ENCODE assay signal across 14 cellular contexts in genomic region chr17:10787306-10788020, GRCh38. TPM values are rescaled to one million over a fixed set of nuclear protein-coding genes. Genes with fewer than 3 reads are reported as not detected.
A peak's percentile ranks its signal among the peaks of the same experiment; 100 is the strongest.
DNase-seq lines count a peak whose midpoint lies in the region; ATAC-seq, FAIRE-seq and TF ChIP-seq lines count a peak whose summit lies in the region.
"Had no signal": no experiment of that assay in that cellular context is flagged by ENCODE, and none has a peak within 500 bp of the region (broad histone marks: within the 10 kb centered on the region; RNA-seq: fewer than 3 reads in every experiment).

No MANE protein-coding gene starts in this region.

- H2AFZ ChIP-seq in H9 (ENCODE audit: low read length) (no peak overlapping the region), Loucy (ENCODE audit: low read length) (peak overlapping the region; percentile 13; the same call in 1 of the 2 replicates), mesenchymal stem cell (ENCODE audit: low read depth, low read length) (no peak overlapping the region)

- in situ Hi-C loops in transverse colon (cut with MboI; ENCODE audit: low pct_ligation_motif_present in 1 of 4, low pct_unique_long_range_greater_than_20kb in 1 of 4, low sequenced_read_pairs in 3 of 4): no loop called here

- no peaks in the 10 kb centered on the region for H3K79me1 ChIP-seq in H9 (ENCODE audit: insufficient read depth, low read depth, low read length, poor library complexity, severe bottlenecking)
- no peaks in the 10 kb centered on the region for H3K79me1 ChIP-seq in mesenchymal stem cell (replicated peaks; ENCODE audit: low read length, poor library complexity, severe bottlenecking)

- H3K4ac ChIP-seq in H9 (ENCODE audit: low read depth, low read length) (no peak overlapping the region), mesenchymal stem cell (ENCODE audit: low read depth in 1 of 2, low read length in 2 of 2) (no peak overlapping the region)

- no peak overlapping the region for H3K4me2 ChIP-seq in H9 (ENCODE audit: insufficient read depth, insufficient read length, low read length)
- no peak overlapping the region for H3K4me2 ChIP-seq in Loucy (ENCODE audit: low read depth, low read length, poor library complexity, severe bottlenecking)
- H3K4me2 ChIP-seq in mesenchymal stem cell (ENCODE audit: low read length, poor library complexity, severe bottlenecking): no peak overlapping the region
- H3K4me2 ChIP-seq: A549 had no signal

- peak overlapping the region in 2 of 3 experiments; percentile 42 to 47; a peak in 2 of 7 replicates for H3K27ac Mint-ChIP-seq in H9
- H3K27ac Mint-ChIP-seq: CD8-positive, alpha-beta memory T cell had no signal

- no peak for DNase-seq in H9
- DNase-seq in mesenchymal stem cell: no peak
- no peak for DNase-seq in transverse colon
- no peak for DNase-seq in pancreas
- no peak for DNase-seq in GM10266 (ENCODE audit: extremely low spot score)
- DNase-seq: Caco-2; CD8-positive, alpha-beta memory T cell; DMS53; GF-D8; H7 had no signal

- H3K4me3 Mint-ChIP-seq in H9: no peak overlapping the region
- H3K4me3 Mint-ChIP-seq: CD14-positive monocyte; CD8-positive, alpha-beta memory T cell had no signal

- no peak for ATAC-seq in pancreas
- ATAC-seq: A549 had no signal

- H3K9ac ChIP-seq in H9 (ENCODE audit: extremely low read depth, insufficient read length, low read length): no peak overlapping the region
- no peak overlapping the region for H3K9ac ChIP-seq in Loucy (ENCODE audit: low read depth, low read length, poor library complexity, severe bottlenecking)
- H3K9ac ChIP-seq in mesenchymal stem cell (ENCODE audit: low read length): no peak overlapping the region

- no peaks in the 10 kb centered on the region for H3K9me2 ChIP-seq in Loucy (replicated peaks; ENCODE audit: low read depth, low read length)

- H3K23ac ChIP-seq in H9 (ENCODE audit: insufficient read length, low read depth, low read length): no peak overlapping the region
- no peak overlapping the region for H3K23ac ChIP-seq in mesenchymal stem cell (ENCODE audit: low read length in 2 of 2)

- H3K4me1 Mint-ChIP-seq in H9: peaks cover 61 to 62% of the 10 kb centered on the region in 2 experiments
- H3K4me1 Mint-ChIP-seq: CD8-positive, alpha-beta memory T cell had no signal

- no peaks in the 10 kb centered on the region for H3K23me2 ChIP-seq in H9 (ENCODE audit: insufficient read length, low read depth, low read length, poor library complexity, severe bottlenecking)

- H3K36me3 ChIP-seq in Loucy (ENCODE audit: insufficient read depth, low read length) (no peaks in the 10 kb centered on the region), mesenchymal stem cell (ENCODE audit: control insufficient read depth in 1 of 2, insufficient read depth in 2 of 2, low read depth in 1 of 2, low read length in 2 of 2) (no peaks in the 10 kb centered on the region), transverse colon (no peaks in the 10 kb centered on the region), pancreas (no peaks in the 10 kb centered on the region)

- H3K14ac ChIP-seq in H9 (ENCODE audit: insufficient read depth, low read length): no peak overlapping the region; the same call in 1 of the 2 replicates
- H3K14ac ChIP-seq in mesenchymal stem cell (ENCODE audit: low read length in 2 of 2): no peak overlapping the region

- H2BK15ac ChIP-seq in H9 (ENCODE audit: low read depth, low read length) (no peak overlapping the region), mesenchymal stem cell (ENCODE audit: low read depth, poor library complexity, severe bottlenecking) (no peak overlapping the region)

- intact Hi-C loops in transverse colon (cut with DNase I; ENCODE audit: low total_unique reads) (no loop called here), pancreas (cut with DNase I) (no loop called here)

- H2BK5ac ChIP-seq in H9 (ENCODE audit: insufficient read length, low read length) (no peak overlapping the region), mesenchymal stem cell (ENCODE audit: low read depth, low read length, poor library complexity, severe bottlenecking) (no peak overlapping the region)

- no peaks in the 10 kb centered on the region for H3F3A ChIP-seq in Loucy (ENCODE audit: low read depth)

- H3K79me2 ChIP-seq in H9 (ENCODE audit: insufficient read depth, low read length): no peaks in the 10 kb centered on the region
- H3K79me2 ChIP-seq in Loucy (ENCODE audit: insufficient read depth, low read length): no peaks in the 10 kb centered on the region

- no peak overlapping the region for H3K18ac ChIP-seq in H9 (ENCODE audit: insufficient read length, low read depth, low read length)
- no peak overlapping the region for H3K18ac ChIP-seq in mesenchymal stem cell (ENCODE audit: low read depth in 1 of 2, low read length in 2 of 2)

- no peaks in the 10 kb centered on the region; a peak in 1 of 7 replicates for H3K36me3 Mint-ChIP-seq in H9 (ENCODE audit: insufficient read depth in 1 of 3, low read depth in 3 of 3)
- H3K36me3 Mint-ChIP-seq: CD14-positive monocyte had no signal

- H2AK5ac ChIP-seq in H9 (ENCODE audit: insufficient read length, low read length) (no peak overlapping the region), mesenchymal stem cell (ENCODE audit: low read length, severe bottlenecking) (no peak overlapping the region)

- H3K27ac ChIP-seq in H9 (ENCODE audit: insufficient read length, low read depth, low read length) (no peak overlapping the region), mesenchymal stem cell (ENCODE audit: low read length, poor library complexity, severe bottlenecking) (no peak overlapping the region), transverse colon (peak overlapping the region; percentile 73 to 83 (median 78)), pancreas (no peak overlapping the region)
- H3K27ac ChIP-seq: A549 had no signal

- no peak overlapping the region for H3K56ac ChIP-seq in H9 (ENCODE audit: insufficient read length, low read depth, low read length)

- H4K5ac ChIP-seq in H9 (ENCODE audit: insufficient read length, low read depth, low read length): no peak overlapping the region

- H2BK120ac ChIP-seq in H9 (ENCODE audit: low read depth, low read length, poor library complexity, severe bottlenecking) (no peak overlapping the region), mesenchymal stem cell (ENCODE audit: low read depth, low read length) (no peak overlapping the region)

- no peaks in the 10 kb centered on the region for H3K27me3 Mint-ChIP-seq in H9 (ENCODE audit: low read depth)

- H4K8ac ChIP-seq in H9 (replicated peaks; ENCODE audit: insufficient read length, low read depth, low read length) (no peak overlapping the region), mesenchymal stem cell (ENCODE audit: low read length) (no peak overlapping the region)

- H2BK20ac ChIP-seq in H9 (ENCODE audit: low read depth, low read length, poor library complexity, severe bottlenecking): no peak overlapping the region

- no peak overlapping the region for H2BK12ac ChIP-seq in H9 (ENCODE audit: insufficient read length, low read depth, low read length)
- H2BK12ac ChIP-seq in mesenchymal stem cell (ENCODE audit: low read length in 2 of 2): no peak overlapping the region

- no CpG with 5 or more reads among the region's 5 CpGs for WGBS in H9 (ENCODE audit: extremely low coverage, insufficient read length, low lambda C conversion rate)
- 81% methylated on average over 5 of the region's 5 CpGs for WGBS in mesenchymal stem cell
- WGBS in transverse colon (ENCODE audit: low coverage in 1 of 2), 2 donors: 83 to 94% methylated on average over 1 to 5 of the region's 5 CpGs
- WGBS in pancreas, 2 donors: 88 to 89% methylated on average over 5 of the region's 5 CpGs

- no peak overlapping the region for H4K91ac ChIP-seq in H9 (ENCODE audit: insufficient read length, low read depth, low read length)
- H4K91ac ChIP-seq in mesenchymal stem cell (ENCODE audit: low read length): peak overlapping the region; percentile 39

- no peak for FAIRE-seq in pancreas (lab: Jason Lieb, UNC)
- FAIRE-seq: A549 had no signal

- TF ChIP-seq CTCF in H9 (conservative IDR thresholded peaks at IDR 0.05) (no peak), Loucy (conservative IDR thresholded peaks at IDR 0.05; ENCODE audit: low read length) (no peak), transverse colon (IDR thresholded peaks at IDR 0.05) (no peak), pancreas (IDR thresholded peaks at IDR 0.05) (no peak), GM10266 (IDR thresholded peaks at IDR 0.05; ENCODE audit: control insufficient read depth, insufficient read depth, low read depth, missing control alignments) (no peak)

- H3T11ph ChIP-seq in H9 (ENCODE audit: low read length): no peak overlapping the region

- H3K4me3 ChIP-seq in Loucy (ENCODE audit: low read length, poor library complexity, severe bottlenecking): no peak overlapping the region
- H3K4me3 ChIP-seq in mesenchymal stem cell (ENCODE audit: insufficient read depth in 1 of 2, low read depth in 1 of 2, low read length in 2 of 2): no peak overlapping the region
- H3K4me3 ChIP-seq in transverse colon: no peak overlapping the region
- H3K4me3 ChIP-seq in pancreas: no peak overlapping the region
- H3K4me3 ChIP-seq: A549 had no signal

- peaks cover 2 to 4% of the 10 kb centered on the region in 2 experiments; a peak in 2 of 5 replicates for H3K9me3 Mint-ChIP-seq in H9

- TF ChIP-seq EP300 in transverse colon (IDR thresholded peaks at IDR 0.05; ENCODE audit: low read depth): no peak

- H3K9me3 ChIP-seq in H9 (ENCODE audit: control insufficient read depth, low read depth, low read length): no peaks in the 10 kb centered on the region
- H3K9me3 ChIP-seq in Loucy (ENCODE audit: insufficient read depth, low read depth, low read length): peaks cover 5% of the 10 kb centered on the region
- H3K9me3 ChIP-seq in mesenchymal stem cell (ENCODE audit: control insufficient read depth, low read length): peaks cover 3% of the 10 kb centered on the region
- H3K9me3 ChIP-seq in transverse colon: no peaks in the 10 kb centered on the region
- H3K9me3 ChIP-seq in pancreas: no peaks in the 10 kb centered on the region
- H3K9me3 ChIP-seq: A549, Caco-2 had no signal

- no peak for TF ChIP-seq POLR2A in transverse colon (IDR thresholded peaks at IDR 0.05)

- no peaks in the 10 kb centered on the region for H4K20me1 ChIP-seq in H9 (ENCODE audit: control insufficient read depth, insufficient read depth, insufficient read length)
- no peaks in the 10 kb centered on the region for H4K20me1 ChIP-seq in Loucy (ENCODE audit: insufficient read depth, low read length, poor library complexity, severe bottlenecking)

- H3K27me3 ChIP-seq in H9 (ENCODE audit: insufficient read depth, low read length) (no peaks in the 10 kb centered on the region), Loucy (ENCODE audit: insufficient read depth, low read length, poor library complexity, severe bottlenecking) (no peaks in the 10 kb centered on the region), mesenchymal stem cell (ENCODE audit: control insufficient read depth in 1 of 2, insufficient read depth in 1 of 2, low read length in 2 of 2) (no peaks in the 10 kb centered on the region), transverse colon (no peaks in the 10 kb centered on the region), pancreas (no peaks in the 10 kb centered on the region)

- H3K4me1 ChIP-seq in H9 (ENCODE audit: insufficient read depth, low read length): peaks cover 2% of the 10 kb centered on the region; the same call in 1 of the 2 replicates
- H3K4me1 ChIP-seq in Loucy (ENCODE audit: insufficient read depth, low read length, poor library complexity, severe bottlenecking): peaks cover 40% of the 10 kb centered on the region
- H3K4me1 ChIP-seq in mesenchymal stem cell (ENCODE audit: control insufficient read depth, insufficient read depth, low read depth, low read length): no peaks in the 10 kb centered on the region
- peaks cover 5 to 52% (median 32%) of the 10 kb centered on the region in 4 donors for H3K4me1 ChIP-seq in transverse colon
- peaks cover 0 to 16% (median 9%) of the 10 kb centered on the region in 3 donors for H3K4me1 ChIP-seq in pancreas
- H3K4me1 ChIP-seq: A549, Caco-2 had no signal

RNA-seq across cellular contexts. Expression of gene TMEM238L, which starts 16.4 kb away (rescaled TPM):
- not detected in 2 replicates for total RNA-seq in H9 (2021)
- polyA plus RNA-seq in mesenchymal stem cell (2013, experiment 1 of 2): not detected
- polyA plus RNA-seq in mesenchymal stem cell (2013, experiment 2 of 2): not detected
- total RNA-seq in transverse colon: 10 to 100 TPM; 34.4 to 66.5 (median 42.5) TPM
- total RNA-seq in pancreas: under 1 TPM in 1 of 6 donors, not detected in 5; 0.13 TPM
- not detected for polyA plus RNA-seq in pancreas
- total RNA-seq: Caco-2; CD8-positive, alpha-beta memory T cell; H7 had no signal
- polyA plus RNA-seq: A549; BJ; CD14-positive monocyte; CD8-positive, alpha-beta memory T cell had no signal

RNA-seq across cellular contexts. Expression of gene PIRT, which starts 50.4 kb away (rescaled TPM):
- total RNA-seq in H9 (2021) (not detected in 2 replicates), transverse colon (1 to 10 TPM in 3 of 4 donors, not detected in 1; 2.4 to 6.4 (median 2.5) TPM), pancreas (under 1 TPM in 4 of 6 donors, not detected in 2; 0.03 to 0.09 (median 0.04) TPM)
- not detected for polyA plus RNA-seq in mesenchymal stem cell (2013, experiment 1 of 2)
- not detected for polyA plus RNA-seq in mesenchymal stem cell (2013, experiment 2 of 2)
- under 1 TPM in 1 of 2 donors, not detected in 1; 0.28 TPM for polyA plus RNA-seq in pancreas
- total RNA-seq: Caco-2; CD8-positive, alpha-beta memory T cell; H7 had no signal
- polyA plus RNA-seq: A549; BJ; CD14-positive monocyte; CD8-positive, alpha-beta memory T cell had no signal

RNA-seq across cellular contexts. Expression of gene TMEM220, which starts 57.6 kb away (rescaled TPM):
- total RNA-seq in H9 (2021): 6.1 and 7.1 TPM in 2 replicates
- 7.5 TPM for polyA plus RNA-seq in mesenchymal stem cell (2013, experiment 1 of 2)
- 6.3 TPM for polyA plus RNA-seq in mesenchymal stem cell (2013, experiment 2 of 2)
- 10 to 100 TPM in 1 of 4 donors, 1 to 10 TPM in 2, not detected in 1; 2.4 to 18.2 (median 8.1) TPM for total RNA-seq in transverse colon
- 10 to 100 TPM in 1 of 6 donors, 1 to 10 TPM in 5; 3.0 to 12.4 (median 8.2) TPM for total RNA-seq in pancreas
- polyA plus RNA-seq in pancreas: 1 to 10 TPM; 6.2 to 9.2 TPM
- total RNA-seq: Caco-2 had no signal

Comparison
In these comparisons a context has a peak if more than half of its experiments do, and no peak if none do; other contexts are left out.
1. H3K27ac ChIP-seq: peak in transverse colon (4 of 4); none in H9 (single experiment), mesenchymal stem cell (single experiment) and pancreas (0 of 4).
2. RNA of gene TMEM238L, which starts 16.4 kb away (total RNA-seq): 34.4 to 66.5 TPM in transverse colon; not detected in H9 and 0.13 TPM in pancreas; every median in the first group is over 10 times any median in the second.